In genomic region chr7:77985232-77985973, GRCh38 we compare ENCODE assay signal across 17 cellular contexts.
"Had no signal": no experiment of that assay in that cellular context is flagged by ENCODE, and none has a peak within 500 bp of the region (broad histone marks: within the 10 kb centered on the region; RNA-seq: fewer than 3 reads in every experiment).

No MANE protein-coding gene starts in this region.

- H3K9ac ChIP-seq: parathyroid adenoma had no signal

- H3K4me3 ChIP-seq: dorsolateral prefrontal cortex, thyroid gland had no signal

- H3K27me3 ChIP-seq: dorsolateral prefrontal cortex, foreskin keratinocyte, neutrophil, thyroid gland had no signal

- H3K36me3 ChIP-seq: neutrophil, thyroid gland had no signal

- H3K27ac ChIP-seq: dorsolateral prefrontal cortex, epithelial cell of prostate, foreskin keratinocyte, neutrophil, parathyroid adenoma, thyroid gland had no signal

- H3K4me1 ChIP-seq: foreskin keratinocyte, thyroid gland had no signal

- H3K9me3 ChIP-seq: neutrophil, thyroid gland had no signal

- DNase-seq: activated effector memory CD4-positive, alpha-beta T cell treated with anti-CD3 and anti-CD28 coated beads, Interleukin-2, amount 50 U/mL, for 16 hours; activated naive CD4-positive, alpha-beta T cell treated with anti-CD3 and anti-CD28 coated beads, Interleukin-2, amount 50 U/mL, for 16 hours; activated T-cell treated with anti-CD3 and anti-CD28 coated beads, Interleukin-2, amount 50 U/mL, for 72 hours; dorsolateral prefrontal cortex; foreskin keratinocyte; hypothalamus; kidney; mesendoderm; naive thymus-derived CD8-positive, alpha-beta T cell; stimulated activated CD4-positive, alpha-beta T cell treated with anti-CD3 and anti-CD28 coated beads, Interleukin-12 subunit alpha, Interleukin-12 subunit beta, amount 100 ng/mL, for 4 hours; stimulated activated CD4-positive, alpha-beta T cell treated with anti-CD3 and anti-CD28 coated beads, Interleukin-1b, Interleukin-23, amount 100 ng/mL, for 48 hours; stimulated activated CD8-positive, alpha-beta memory T cell treated with anti-CD3 and anti-CD28 coated beads, Interleukin-4, amount 100 ng/mL, for 48 hours; stimulated activated naive CD4-positive, alpha-beta T cell; thyroid gland had no signal
